In the genomic region with DNA sequence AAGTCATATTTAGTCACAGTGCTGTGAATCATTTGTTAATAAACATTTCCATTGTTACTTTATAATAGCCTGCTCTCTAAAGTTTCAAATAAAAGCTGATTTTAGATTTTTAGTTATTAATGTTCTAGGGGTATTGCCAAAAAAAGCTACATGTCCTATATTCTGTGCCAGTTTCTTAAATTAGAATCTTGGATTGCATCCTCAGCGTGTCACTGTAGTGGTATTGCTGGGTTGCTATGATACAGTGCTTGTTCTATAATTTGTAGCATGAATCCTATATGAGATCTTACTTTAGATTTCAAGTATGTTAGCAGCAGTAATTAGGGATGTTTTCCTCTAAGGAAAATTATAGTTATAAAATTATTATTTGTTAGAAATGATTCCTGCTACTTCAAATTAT, we compare ENCODE assay signal across 28 cellular contexts. TPM values are rescaled to one million over a fixed set of nuclear protein-coding genes. Genes with fewer than 3 reads are reported as not detected.
DNase-seq lines count a peak whose midpoint lies in the region; ATAC-seq and TF ChIP-seq lines count a peak whose summit lies in the region.
"Had no signal": no experiment of that assay in that cellular context is flagged by ENCODE, and none has a peak within 500 bp of the region (broad histone marks: within the 10 kb centered on the region; RNA-seq: fewer than 3 reads in every experiment).

No MANE protein-coding gene starts in this region.

- ATAC-seq in HG02588 (IDR thresholded peaks at IDR 0.05; ENCODE audit: unreplicated experiment) = no peak
- ATAC-seq: A549; activated naive CD8-positive, alpha-beta T cell treated with anti-CD3 and anti-CD28 coated beads, Interleukin-2, amount 50 U/mL, for 24 hours; Panc1; stimulated activated naive CD8-positive, alpha-beta T cell treated with anti-CD3 and anti-CD28 coated beads, Interleukin-15, amount 100 ng/mL, for 72 hours had no signal

- H3K27me3 ChIP-seq in left ventricle myocardium inferior (ENCODE audit: low read depth) (no peaks in the 10 kb centered on the region), subcutaneous abdominal adipose tissue (ENCODE audit: control insufficient read depth in 5 of 5, insufficient read depth in 4 of 5, low read length in 5 of 5) (no peaks in the 10 kb centered on the region), neural progenitor cell (no peaks in the 10 kb centered on the region)
- H3K27me3 ChIP-seq: BE2C had no signal

- H3K36me3 ChIP-seq in left ventricle myocardium inferior (no peaks in the 10 kb centered on the region), subcutaneous abdominal adipose tissue (ENCODE audit: control insufficient read depth in 5 of 5, insufficient read depth in 5 of 5, low read length in 5 of 5) (no peaks in the 10 kb centered on the region), neural progenitor cell (no peaks in the 10 kb centered on the region)
- H3K36me3 ChIP-seq: BE2C had no signal

- no peak for DNase-seq in activated naive CD4-positive, alpha-beta T cell treated with anti-CD3 and anti-CD28 coated beads, Interleukin-2, amount 50 U/mL, for 16 hours
- peak; percentile 41 to 59 for DNase-seq in cardiac fibroblast (ENCODE audit: low read depth in 2 of 2)
- no peak for DNase-seq in left ventricle myocardium inferior
- no peak for DNase-seq in neural progenitor cell (ENCODE audit: low spot score)
- no peak for DNase-seq in activated CD4-positive, alpha-beta T cell treated with anti-CD3 and anti-CD28 coated beads, Interleukin-2, amount 10 ng/mL, durations not matched to agents 7 days and 5 days
- DNase-seq: activated CD4-positive, alpha-beta T cell treated with anti-CD3 and anti-CD28 coated beads, Interleukin-2, amount 50 U/mL, for 1 hour; activated CD8-positive, alpha-beta memory T cell treated with anti-CD3 and anti-CD28 coated beads, Interleukin-2, amount 50 U/mL, for 48 hours; activated effector memory CD4-positive, alpha-beta T cell treated with Interleukin-2 at 50 U/mL for 16 hours; activated naive CD8-positive, alpha-beta T cell treated with anti-CD3 and anti-CD28 coated beads, Interleukin-2, amount 50 U/mL, for 24 hours; BE2C; COR-L47; GOT3; Kasumi-1; mammary epithelial cell; NCI-H1048; NCI-H1930; NCI-H345; nucleus accumbens; stimulated activated CD4-positive, alpha-beta T cell treated with anti-CD3 and anti-CD28 coated beads, Interleukin-12 subunit alpha, Interleukin-12 subunit beta, amount 100 ng/mL, for 4 hours; stimulated activated naive CD8-positive, alpha-beta T cell treated with anti-CD3 and anti-CD28 coated beads, Interleukin-15, amount 100 ng/mL, for 72 hours had no signal

- CTCF ChIA-PET in activated CD4-positive, alpha-beta T cell treated with anti-CD3 and anti-CD28 coated beads, Interleukin-2, amount 10 ng/mL, durations not matched to agents 7 days and 5 days (lab: Charles Lee) = no interaction called here

- no peak overlapping the region for H3K4me2 ChIP-seq in neural progenitor cell
- H3K4me2 ChIP-seq: A549 had no signal

- no peak overlapping the region for H3K9ac ChIP-seq in subcutaneous abdominal adipose tissue (ENCODE audit: low read length in 5 of 5)
- H3K9ac ChIP-seq in neural progenitor cell = no peak overlapping the region

- H3F3A ChIP-seq in neural progenitor cell (ENCODE audit: low read depth) = no peaks in the 10 kb centered on the region

- no peaks in the 10 kb centered on the region for H4K20me1 ChIP-seq in neural progenitor cell (ENCODE audit: low read depth)

- H2AFZ ChIP-seq in neural progenitor cell (replicated peaks) = no peak overlapping the region

- peaks cover 61% of the 10 kb centered on the region for H3K4me1 Mint-ChIP-seq in activated naive CD4-positive, alpha-beta T cell treated with anti-CD3 and anti-CD28 coated beads, Interleukin-2, amount 50 U/mL, for 24 hours
- no peaks in the 10 kb centered on the region for H3K4me1 Mint-ChIP-seq in neural progenitor cell
- H3K4me1 Mint-ChIP-seq in activated CD4-positive, alpha-beta T cell treated with anti-CD3 and anti-CD28 coated beads, Interleukin-2, amount 10 ng/mL, durations not matched to agents 7 days and 5 days = peaks cover 13% of the 10 kb centered on the region

- H3K27me3 Mint-ChIP-seq in activated naive CD4-positive, alpha-beta T cell treated with anti-CD3 and anti-CD28 coated beads, Interleukin-2, amount 50 U/mL, for 24 hours = no peaks in the 10 kb centered on the region
- peaks cover 2% of the 10 kb centered on the region for H3K27me3 Mint-ChIP-seq in neural progenitor cell (ENCODE audit: insufficient read depth, low read depth)
- no peaks in the 10 kb centered on the region for H3K27me3 Mint-ChIP-seq in activated CD4-positive, alpha-beta T cell treated with anti-CD3 and anti-CD28 coated beads, Interleukin-2, amount 10 ng/mL, durations not matched to agents 7 days and 5 days
- H3K27me3 Mint-ChIP-seq: activated naive CD8-positive, alpha-beta T cell treated with anti-CD3 and anti-CD28 coated beads, Interleukin-2, amount 50 U/mL, for 24 hours; dendritic cell treated with granulocyte-macrophage colony-stimulating factor and Interleukin-4, amounts not matched to agents 40 ng/mL and 50 ng/mL, for 4 days; stimulated activated naive CD8-positive, alpha-beta T cell treated with anti-CD3 and anti-CD28 coated beads, Interleukin-15, amount 100 ng/mL, for 72 hours; type B pancreatic cell had no signal

- POLR2A ChIA-PET in activated CD4-positive, alpha-beta T cell treated with anti-CD3 and anti-CD28 coated beads, Interleukin-2, amount 10 ng/mL, durations not matched to agents 7 days and 5 days (lab: Charles Lee) = no interaction called here

- H3K4me3 ChIP-seq in cardiac fibroblast (replicated peaks in 1 of 2; ENCODE audit: low read depth in 2 of 2, low read length in 2 of 2) (no peak overlapping the region), left ventricle myocardium inferior (peak overlapping the region; percentile 13), subcutaneous abdominal adipose tissue (ENCODE audit: low read depth in 1 of 5, low read length in 5 of 5) (no peak overlapping the region), neural progenitor cell (no peak overlapping the region)
- H3K4me3 ChIP-seq: A549 had no signal

- peak overlapping the region; percentile 39 for H3K27ac Mint-ChIP-seq in activated naive CD4-positive, alpha-beta T cell treated with anti-CD3 and anti-CD28 coated beads, Interleukin-2, amount 50 U/mL, for 24 hours
- H3K27ac Mint-ChIP-seq in neural progenitor cell = no peak overlapping the region
- no peak overlapping the region for H3K27ac Mint-ChIP-seq in activated CD4-positive, alpha-beta T cell treated with anti-CD3 and anti-CD28 coated beads, Interleukin-2, amount 10 ng/mL, durations not matched to agents 7 days and 5 days
- H3K27ac Mint-ChIP-seq: activated naive CD8-positive, alpha-beta T cell treated with anti-CD3 and anti-CD28 coated beads, Interleukin-2, amount 50 U/mL, for 24 hours; dendritic cell treated with granulocyte-macrophage colony-stimulating factor and Interleukin-4, amounts not matched to agents 40 ng/mL and 50 ng/mL, for 4 days; stimulated activated naive CD8-positive, alpha-beta T cell treated with anti-CD3 and anti-CD28 coated beads, Interleukin-15, amount 100 ng/mL, for 72 hours; type B pancreatic cell had no signal

- no peak for TF ChIP-seq CTCF in cardiac fibroblast (IDR thresholded peaks at IDR 0.05; ENCODE audit: low read depth, low read length)
- no peak for TF ChIP-seq CTCF in left ventricle myocardium inferior (IDR thresholded peaks at IDR 0.05; ENCODE audit: borderline replicate concordance)
- no peak for TF ChIP-seq CTCF in neural progenitor cell (IDR thresholded peaks at IDR 0.05)

- H3K9me3 ChIP-seq in left ventricle myocardium inferior (replicated peaks) (peaks cover 5% of the 10 kb centered on the region), subcutaneous abdominal adipose tissue (ENCODE audit: control insufficient read depth in 5 of 5, low read length in 5 of 5) (no peaks in the 10 kb centered on the region), neural progenitor cell (ENCODE audit: low read depth) (no peaks in the 10 kb centered on the region)
- H3K9me3 ChIP-seq: A549, BE2C had no signal

- H3K36me3 Mint-ChIP-seq in activated naive CD4-positive, alpha-beta T cell treated with anti-CD3 and anti-CD28 coated beads, Interleukin-2, amount 50 U/mL, for 24 hours = peaks cover 9% of the 10 kb centered on the region
- peaks cover 8% of the 10 kb centered on the region for H3K36me3 Mint-ChIP-seq in neural progenitor cell
- H3K36me3 Mint-ChIP-seq in activated CD4-positive, alpha-beta T cell treated with anti-CD3 and anti-CD28 coated beads, Interleukin-2, amount 10 ng/mL, durations not matched to agents 7 days and 5 days (ENCODE audit: low read depth) = peaks cover 8% of the 10 kb centered on the region

- H3K4me3 Mint-ChIP-seq in activated naive CD4-positive, alpha-beta T cell treated with anti-CD3 and anti-CD28 coated beads, Interleukin-2, amount 50 U/mL, for 24 hours = no peak overlapping the region
- no peak overlapping the region for H3K4me3 Mint-ChIP-seq in neural progenitor cell
- no peak overlapping the region for H3K4me3 Mint-ChIP-seq in activated CD4-positive, alpha-beta T cell treated with anti-CD3 and anti-CD28 coated beads, Interleukin-2, amount 10 ng/mL, durations not matched to agents 7 days and 5 days
- H3K4me3 Mint-ChIP-seq: activated naive CD8-positive, alpha-beta T cell treated with anti-CD3 and anti-CD28 coated beads, Interleukin-2, amount 50 U/mL, for 24 hours; dendritic cell treated with granulocyte-macrophage colony-stimulating factor and Interleukin-4, amounts not matched to agents 40 ng/mL and 50 ng/mL, for 4 days; stimulated activated naive CD8-positive, alpha-beta T cell treated with anti-CD3 and anti-CD28 coated beads, Interleukin-15, amount 100 ng/mL, for 72 hours; type B pancreatic cell had no signal

- intact Hi-C loops in left ventricle myocardium inferior (cut with micrococcal nuclease) = no loop called here

- H3K4me1 ChIP-seq in left ventricle myocardium inferior = peaks cover 69% of the 10 kb centered on the region
- peaks cover 0 to 13% (median 8%) of the 10 kb centered on the region in 5 donors for H3K4me1 ChIP-seq in subcutaneous abdominal adipose tissue (ENCODE audit: control insufficient read depth in 5 of 5, insufficient read depth in 5 of 5, low read length in 5 of 5)
- H3K4me1 ChIP-seq in neural progenitor cell = no peaks in the 10 kb centered on the region
- H3K4me1 ChIP-seq: A549, BE2C had no signal

- peaks cover 13% of the 10 kb centered on the region for H3K79me2 ChIP-seq in neural progenitor cell (ENCODE audit: low read depth)

- peak overlapping the region; percentile 57 for H3K27ac ChIP-seq in left ventricle myocardium inferior (replicated peaks)
- H3K27ac ChIP-seq in subcutaneous abdominal adipose tissue (ENCODE audit: low read depth, low read length) = peak overlapping the region; percentile 85
- no peak overlapping the region for H3K27ac ChIP-seq in neural progenitor cell
- H3K27ac ChIP-seq: A549, VCaP had no signal

- H3K9me3 Mint-ChIP-seq in activated naive CD4-positive, alpha-beta T cell treated with anti-CD3 and anti-CD28 coated beads, Interleukin-2, amount 50 U/mL, for 24 hours = peaks cover 5% of the 10 kb centered on the region
- H3K9me3 Mint-ChIP-seq in neural progenitor cell = peaks cover 9% of the 10 kb centered on the region
- peaks cover 11% of the 10 kb centered on the region for H3K9me3 Mint-ChIP-seq in activated CD4-positive, alpha-beta T cell treated with anti-CD3 and anti-CD28 coated beads, Interleukin-2, amount 10 ng/mL, durations not matched to agents 7 days and 5 days
- H3K9me3 Mint-ChIP-seq: activated naive CD8-positive, alpha-beta T cell treated with anti-CD3 and anti-CD28 coated beads, Interleukin-2, amount 50 U/mL, for 24 hours; dendritic cell treated with granulocyte-macrophage colony-stimulating factor and Interleukin-4, amounts not matched to agents 40 ng/mL and 50 ng/mL, for 4 days; stimulated activated naive CD8-positive, alpha-beta T cell treated with anti-CD3 and anti-CD28 coated beads, Interleukin-15, amount 100 ng/mL, for 72 hours had no signal

RNA-seq across cellular contexts. Expression of gene PPP2R5A, which starts 16.4 kb away (rescaled TPM):
- total RNA-seq in left ventricle myocardium inferior (69.3 TPM), neural progenitor cell (ENCODE audit: low replicate concordance) (19.8 and 27.9 TPM in 2 replicates)
- total RNA-seq in activated CD4-positive, alpha-beta T cell treated with anti-CD3 and anti-CD28 coated beads, Interleukin-2, amount 10 ng/mL, durations not matched to agents 7 days and 5 days = 10 to 100 TPM; 59.9 to 63.9 TPM

Comparison
In these comparisons a context has a peak if more than half of its experiments do, and no peak if none do; other contexts are left out.
1. DNase-seq: peak in cardiac fibroblast (2 of 2); none in activated naive CD4-positive, alpha-beta T cell treated with anti-CD3 and anti-CD28 coated beads, Interleukin-2, amount 50 U/mL, for 16 hours (single experiment), left ventricle myocardium inferior (single experiment), neural progenitor cell (single experiment) and activated CD4-positive, alpha-beta T cell treated with anti-CD3 and anti-CD28 coated beads, Interleukin-2, amount 10 ng/mL, durations not matched to agents 7 days and 5 days (single experiment).